Comparison of ENCODE assay signal across 8 cellular contexts in the genomic region with DNA sequence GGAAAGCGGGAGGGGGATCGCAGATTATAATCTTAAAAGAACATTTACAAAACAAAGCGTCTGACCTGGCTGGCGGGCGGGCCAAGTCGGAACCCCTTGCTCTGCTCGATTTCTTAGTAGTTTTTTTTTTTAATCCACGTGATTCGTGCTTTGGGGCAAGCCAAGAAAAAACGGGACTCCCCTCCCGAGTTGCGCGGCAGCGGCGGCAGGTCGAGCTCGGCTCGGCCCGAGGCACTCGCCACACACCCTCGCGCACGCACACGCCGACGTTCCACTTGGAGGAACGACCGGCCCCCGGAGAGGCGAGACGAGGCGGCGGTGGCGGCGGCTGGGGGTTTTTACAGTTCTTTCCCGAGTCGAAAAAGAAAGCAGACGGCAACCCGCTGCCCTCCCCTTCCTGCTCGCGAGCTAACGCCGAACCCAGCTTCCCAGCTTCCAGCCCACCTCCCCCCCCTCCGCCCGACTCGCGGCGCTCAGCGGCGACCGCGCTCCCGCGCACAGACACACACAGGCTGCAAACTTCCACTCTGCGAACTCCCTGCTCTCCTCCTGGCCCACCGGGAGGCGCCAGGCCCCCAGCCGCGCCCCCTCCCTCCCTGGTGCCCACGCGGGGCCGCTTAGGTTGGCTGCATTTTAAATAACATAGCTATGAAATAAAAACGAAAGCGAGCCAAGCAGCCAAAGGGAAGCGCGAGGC. TPM values are rescaled to one million over a fixed set of nuclear protein-coding genes. Genes with fewer than 3 reads are reported as not detected.
DNase-seq lines count a peak whose midpoint lies in the region; ATAC-seq, FAIRE-seq and TF ChIP-seq lines count a peak whose summit lies in the region.

No MANE protein-coding gene starts in this region.

- no peak for TF ChIP-seq CTCF in GM10266 (IDR thresholded peaks at IDR 0.05; ENCODE audit: control insufficient read depth, insufficient read depth, low read depth, missing control alignments)
- no peak for TF ChIP-seq CTCF in pancreas (IDR thresholded peaks at IDR 0.05)

- no peak for FAIRE-seq in pancreas (lab: Jason Lieb, UNC)

- H3K27me3 ChIP-seq in NT2/D1 (ENCODE audit: insufficient read depth, insufficient read length) (peaks cover 13% of the 10 kb centered on the region), pancreas (no peaks in the 10 kb centered on the region)

- peak overlapping the region; percentile 72 for H3K9ac ChIP-seq in NT2/D1 (ENCODE audit: insufficient read length, low read depth)

- no peaks in the 10 kb centered on the region for H3K9me3 ChIP-seq in NT2/D1 (ENCODE audit: insufficient read depth, low read length)
- no peaks in the 10 kb centered on the region for H3K9me3 ChIP-seq in pancreas

- ATAC-seq in pancreas (peak; percentile 16 to 46 (median 36)), GM19463 (IDR thresholded peaks at IDR 0.05; ENCODE audit: unreplicated experiment) (no peak), HG02970 (IDR thresholded peaks at IDR 0.05; ENCODE audit: low FRiP score, unreplicated experiment) (no peak)

- H3K4me1 ChIP-seq in NT2/D1 (ENCODE audit: insufficient read depth, insufficient read length): no peaks in the 10 kb centered on the region
- H3K4me1 ChIP-seq in pancreas: peaks cover 0 to 10% (median 3%) of the 10 kb centered on the region in 3 donors

- WGBS in pancreas, 2 donors: 0 to 2% methylated on average over 54 to 66 of the region's 66 CpGs

- H3K36me3 ChIP-seq in NT2/D1 (ENCODE audit: insufficient read depth, insufficient read length, low read length): no peaks in the 10 kb centered on the region
- no peaks in the 10 kb centered on the region for H3K36me3 ChIP-seq in pancreas

- H3K27ac ChIP-seq in pancreas: peak overlapping the region; percentile 68 to 93 (median 84)

- intact Hi-C loops in pancreas (cut with DNase I): no loop called here

- DNase-seq in GM10266 (ENCODE audit: extremely low spot score): peak; percentile 53
- DNase-seq in NT2/D1 (ENCODE audit: low read depth, low spot score): no peak
- peak; percentile 63 for DNase-seq in activated gamma-delta T cell (lab: John Stamatoyannopoulos, UW)
- peak; percentile 52 for DNase-seq in glomerular visceral epithelial cell (ENCODE audit: extremely low spot score)
- DNase-seq in pancreas: peak; percentile 53 to 79 (median 58)
- DNase-seq in HuH-7 (ENCODE audit: low spot score): no peak

- H3K4me3 ChIP-seq in NT2/D1 (ENCODE audit: insufficient read length, low read depth) (peak overlapping the region; percentile 78), pancreas (peak overlapping the region; percentile 55 to 84 (median 64))

RNA-seq across cellular contexts. Expression of gene BCOR, which starts 1.2 kb away (rescaled TPM):
- total RNA-seq in pancreas: 10 to 100 TPM in 5 of 6 donors, 1 to 10 TPM in 1; 9.8 to 18.4 (median 13.2) TPM
- 10 to 100 TPM in 1 of 2 donors, 1 to 10 TPM in 1; 6.3 to 14.3 TPM for polyA plus RNA-seq in pancreas

Comparison
In these comparisons a context has a peak if more than half of its experiments do, and no peak if none do; other contexts are left out.
1. DNase-seq: peak in GM10266 (single experiment), activated gamma-delta T cell (single experiment), glomerular visceral epithelial cell (single experiment) and pancreas (6 of 6); none in NT2/D1 (single experiment) and HuH-7 (single experiment).
2. ATAC-seq: peak in pancreas (4 of 4); none in GM19463 (single experiment) and HG02970 (single experiment).